Comparison of ENCODE assay signal across 14 cellular contexts in genomic region chr7:88146611-88147010, GRCh38.
DNase-seq lines count a peak whose midpoint lies in the region; ATAC-seq and TF ChIP-seq lines count a peak whose summit lies in the region.
"Had no signal": no experiment of that assay in that cellular context is flagged by ENCODE, and none has a peak within 500 bp of the region (broad histone marks: within the 10 kb centered on the region; RNA-seq: fewer than 3 reads in every experiment).

No MANE protein-coding gene starts in this region.

- H3K9me2 ChIP-seq in hepatocyte (replicated peaks; ENCODE audit: insufficient read depth): no peaks in the 10 kb centered on the region

- H3K4me3 ChIP-seq in SK-N-MC (no peak overlapping the region), hepatocyte (no peak overlapping the region), tibial nerve (no peak overlapping the region)
- H3K4me3 ChIP-seq: MG63 had no signal

- H3K36me3 ChIP-seq in SK-N-MC (ENCODE audit: insufficient read depth, low read length) (no peaks in the 10 kb centered on the region), hepatocyte (replicated peaks; ENCODE audit: insufficient read depth, low read depth) (no peaks in the 10 kb centered on the region), tibial nerve (no peaks in the 10 kb centered on the region)
- H3K36me3 ChIP-seq: MG63 had no signal

- H4K20me1 ChIP-seq in hepatocyte (ENCODE audit: insufficient read depth, poor library complexity, severe bottlenecking): no peaks in the 10 kb centered on the region

- TF ChIP-seq EP300 in tibial nerve (IDR thresholded peaks at IDR 0.05): no peak

- TF ChIP-seq CTCF in hepatocyte (IDR thresholded peaks at IDR 0.05; ENCODE audit: poor library complexity): no peak
- TF ChIP-seq CTCF in tibial nerve (IDR thresholded peaks at IDR 0.05): no peak

- H3K4me1 ChIP-seq in hepatocyte (ENCODE audit: insufficient read depth) (peaks cover 7% of the 10 kb centered on the region), tibial nerve (no peaks in the 10 kb centered on the region)

- no peak overlapping the region for H3K9ac ChIP-seq in SK-N-MC (ENCODE audit: insufficient read length)

- no peak overlapping the region for H2AFZ ChIP-seq in hepatocyte

- peak; percentile 90 for DNase-seq in G401 (ENCODE audit: low spot score)
- no peak for DNase-seq in SK-N-MC (ENCODE audit: low read depth, low spot score)
- DNase-seq in hepatocyte (ENCODE audit: low spot score): peak; percentile 19
- peak; percentile 51 for DNase-seq in pons (ENCODE audit: low spot score)
- no peak for DNase-seq in germinal center (ENCODE audit: low spot score)
- no peak for DNase-seq in tibial nerve (ENCODE audit: low spot score in 2 of 2)
- DNase-seq: CD4-positive, CD25-positive, alpha-beta regulatory T cell; DMS79; Kasumi-1; MG63; NCI-H1694 treated with DMSO at 0.1 percent for 48 hours; NCI-H526 treated with DMSO at 0.1 percent for 48 hours; SHP77 treated with DMSO at 0.1 percent for 48 hours had no signal

- no peak for ATAC-seq in HG02798 (IDR thresholded peaks at IDR 0.05; ENCODE audit: poor library complexity, unreplicated experiment)

- TF ChIP-seq POLR2A in tibial nerve (IDR thresholded peaks at IDR 0.05): no peak

- in situ Hi-C loops in G401 (cut with HindIII; ENCODE audit: low sequenced_read_pairs): no loop called here

- H3K9me3 ChIP-seq in SK-N-MC (ENCODE audit: low read depth, low read length) (no peaks in the 10 kb centered on the region), hepatocyte (ENCODE audit: low read depth) (no peaks in the 10 kb centered on the region), tibial nerve (no peaks in the 10 kb centered on the region)
- H3K9me3 ChIP-seq: MG63 had no signal

- WGBS in hepatocyte (ENCODE audit: low lambda C conversion rate, missing lambda C conversion rate): 63% methylated on average over 2 of the region's 2 CpGs
- 18 to 34% methylated on average over 2 of the region's 2 CpGs for WGBS in tibial nerve, 2 donors

- H3K4me2 ChIP-seq in hepatocyte: no peak overlapping the region

- H3K79me2 ChIP-seq in hepatocyte: no peaks in the 10 kb centered on the region

- H3K27ac ChIP-seq in SK-N-MC: peak overlapping the region; percentile 11; the same call in 1 of the 2 replicates
- peak overlapping the region; percentile 63 for H3K27ac ChIP-seq in hepatocyte
- no peak overlapping the region for H3K27ac ChIP-seq in tibial nerve

- H3K27me3 ChIP-seq in hepatocyte (no peaks in the 10 kb centered on the region), tibial nerve (no peaks in the 10 kb centered on the region)

Comparison
In these comparisons a context has a peak if more than half of its experiments do, and no peak if none do; other contexts are left out.
1. DNase-seq: peak in G401 (single experiment), hepatocyte (single experiment) and pons (single experiment); none in SK-N-MC (single experiment), germinal center (single experiment) and tibial nerve (0 of 2).
2. H3K27ac ChIP-seq: peak in SK-N-MC (single experiment) and hepatocyte (single experiment); none in tibial nerve (0 of 4).